ENCODE assay signal across 23 cellular contexts in the genomic region with DNA sequence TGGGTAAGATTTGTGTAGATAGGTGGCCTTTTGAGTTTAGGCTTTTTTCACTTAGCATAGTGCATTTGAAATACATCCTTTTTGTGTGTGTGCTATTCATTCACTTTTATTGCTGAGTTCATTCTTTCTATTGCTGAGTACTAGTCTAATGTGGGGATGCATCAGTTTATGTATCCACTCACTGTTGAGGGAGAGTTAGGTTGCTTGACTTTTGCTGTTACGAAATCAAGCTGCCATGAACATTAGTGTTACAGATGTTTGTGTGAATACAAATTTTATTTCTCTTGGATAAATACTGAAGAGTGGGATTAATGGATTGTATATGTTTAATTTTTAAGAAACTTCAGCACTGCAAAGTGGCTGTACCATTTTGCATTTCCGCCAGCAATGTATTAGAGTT.
"Had no signal": no experiment of that assay in that cellular context is flagged by ENCODE, and none has a peak within 500 bp of the region (broad histone marks: within the 10 kb centered on the region; RNA-seq: fewer than 3 reads in every experiment).

No MANE protein-coding gene starts in this region.

- DNase-seq: activated CD4-positive, alpha-beta memory T cell treated with anti-CD3 and anti-CD28 coated beads for 36 hours; activated CD4-positive, alpha-beta T cell treated with anti-CD3 and anti-CD28 coated beads for 36 hours; activated CD8-positive, alpha-beta memory T cell treated with anti-CD3 and anti-CD28 coated beads, Interleukin-2, amount 10 ng/mL, durations not matched to agents 7 days and 5 days; activated naive CD8-positive, alpha-beta T cell treated with anti-CD3 and anti-CD28 coated beads for 36 hours; brain microvascular endothelial cell; erythroblast; foreskin melanocyte; kidney glomerular epithelial cell; left ventricle myocardium superior; mucosa of descending colon; naive B cell; small intestine; stimulated activated CD4-positive, alpha-beta T cell treated with anti-CD3 and anti-CD28 coated beads, Interleukin-15, amount 100 ng/mL, for 24 hours; stimulated activated CD4-positive, alpha-beta T cell treated with anti-CD3 and anti-CD28 coated beads, Interleukin-2, amount 100 ng/mL, for 48 hours; stimulated activated naive CD8-positive, alpha-beta T cell treated with anti-CD3 and anti-CD28 coated beads, Interleukin-15, amount 100 ng/mL, for 72 hours; upper lobe of left lung had no signal

- FAIRE-seq: small intestine had no signal

- H3K4me1 ChIP-seq: prostate gland had no signal

- H3K27me3 Mint-ChIP-seq: activated CD4-positive, alpha-beta memory T cell treated with anti-CD3 and anti-CD28 coated beads for 36 hours; activated CD8-positive, alpha-beta memory T cell treated with anti-CD3 and anti-CD28 coated beads, Interleukin-2, amount 10 ng/mL, durations not matched to agents 7 days and 5 days; stimulated activated naive CD8-positive, alpha-beta T cell treated with anti-CD3 and anti-CD28 coated beads, Interleukin-15, amount 100 ng/mL, for 72 hours had no signal

- H3K36me3 ChIP-seq: brain microvascular endothelial cell, prostate gland, right atrium auricular region, suprapubic skin, upper lobe of left lung had no signal

- H3K4me1 Mint-ChIP-seq: activated CD4-positive, alpha-beta T cell treated with anti-CD3 and anti-CD28 coated beads for 36 hours; activated CD8-positive, alpha-beta memory T cell treated with anti-CD3 and anti-CD28 coated beads, Interleukin-2, amount 10 ng/mL, durations not matched to agents 7 days and 5 days; activated naive CD8-positive, alpha-beta T cell treated with anti-CD3 and anti-CD28 coated beads for 36 hours; naive B cell; stimulated activated naive CD8-positive, alpha-beta T cell treated with anti-CD3 and anti-CD28 coated beads, Interleukin-15, amount 100 ng/mL, for 72 hours had no signal

- H3K36me3 Mint-ChIP-seq: activated CD4-positive, alpha-beta memory T cell treated with anti-CD3 and anti-CD28 coated beads for 36 hours; activated CD8-positive, alpha-beta memory T cell treated with anti-CD3 and anti-CD28 coated beads, Interleukin-2, amount 10 ng/mL, durations not matched to agents 7 days and 5 days; activated naive CD8-positive, alpha-beta T cell treated with anti-CD3 and anti-CD28 coated beads for 36 hours; memory B cell; WTC11 had no signal

- ATAC-seq: activated CD4-positive, alpha-beta T cell treated with anti-CD3 and anti-CD28 coated beads for 36 hours; activated CD8-positive, alpha-beta memory T cell treated with anti-CD3 and anti-CD28 coated beads, Interleukin-2, amount 10 ng/mL, durations not matched to agents 7 days and 5 days; left ventricle myocardium superior; mucosa of descending colon; stimulated activated naive CD8-positive, alpha-beta T cell treated with anti-CD3 and anti-CD28 coated beads, Interleukin-15, amount 100 ng/mL, for 72 hours; WTC11 had no signal

- H3K27me3 ChIP-seq: brain microvascular endothelial cell, right atrium auricular region, suprapubic skin, upper lobe of left lung had no signal

- H3K4me3 Mint-ChIP-seq: activated CD4-positive, alpha-beta memory T cell treated with anti-CD3 and anti-CD28 coated beads for 36 hours; activated CD4-positive, alpha-beta T cell treated with anti-CD3 and anti-CD28 coated beads for 36 hours; activated CD8-positive, alpha-beta memory T cell treated with anti-CD3 and anti-CD28 coated beads, Interleukin-2, amount 10 ng/mL, durations not matched to agents 7 days and 5 days; activated naive CD8-positive, alpha-beta T cell treated with anti-CD3 and anti-CD28 coated beads for 36 hours; memory B cell; naive B cell; stimulated activated naive CD8-positive, alpha-beta T cell treated with anti-CD3 and anti-CD28 coated beads, Interleukin-15, amount 100 ng/mL, for 72 hours; T-helper 2 cell treated with Interferon-gamma antibody and Interleukin-4, amounts not matched to agents 5 μg/mL and 100 μg/mL, for 36 hours; WTC11 had no signal

- H3K27ac Mint-ChIP-seq: activated CD4-positive, alpha-beta memory T cell treated with anti-CD3 and anti-CD28 coated beads for 36 hours; activated CD4-positive, alpha-beta T cell treated with anti-CD3 and anti-CD28 coated beads for 36 hours; activated CD8-positive, alpha-beta memory T cell treated with anti-CD3 and anti-CD28 coated beads, Interleukin-2, amount 10 ng/mL, durations not matched to agents 7 days and 5 days; activated naive CD8-positive, alpha-beta T cell treated with anti-CD3 and anti-CD28 coated beads for 36 hours; memory B cell; naive B cell; stimulated activated naive CD8-positive, alpha-beta T cell treated with anti-CD3 and anti-CD28 coated beads, Interleukin-15, amount 100 ng/mL, for 72 hours; T-helper 2 cell treated with Interferon-gamma antibody and Interleukin-4, amounts not matched to agents 5 μg/mL and 100 μg/mL, for 36 hours; WTC11 had no signal

- H3K27ac ChIP-seq: brain microvascular endothelial cell, coronary artery, prostate gland, right atrium auricular region, suprapubic skin, upper lobe of left lung had no signal

- H3K9me3 Mint-ChIP-seq: activated CD4-positive, alpha-beta memory T cell treated with anti-CD3 and anti-CD28 coated beads for 36 hours; activated naive CD8-positive, alpha-beta T cell treated with anti-CD3 and anti-CD28 coated beads for 36 hours; memory B cell; naive B cell; stimulated activated naive CD8-positive, alpha-beta T cell treated with anti-CD3 and anti-CD28 coated beads, Interleukin-15, amount 100 ng/mL, for 72 hours; T-helper 2 cell treated with Interferon-gamma antibody and Interleukin-4, amounts not matched to agents 5 μg/mL and 100 μg/mL, for 36 hours; WTC11 had no signal

- H3K9me3 ChIP-seq: mucosa of descending colon, prostate gland, right atrium auricular region, suprapubic skin, upper lobe of left lung had no signal

- H3K4me3 ChIP-seq: coronary artery, mucosa of descending colon, prostate gland, right atrium auricular region, suprapubic skin, upper lobe of left lung had no signal
